ENCODE assay signal across 1 cellular context in genomic region chr18:48994926-48995835, GRCh38.
TF ChIP-seq lines count a peak whose summit lies in the region.

No MANE protein-coding gene starts in this region.

TF ChIP-seq in HEK293, 187 proteins besides CTCF, POLR2A, EP300 and RAD21 (continued from another document):
- TF ChIP-seq PRDM10 (tag by site-specific recombination; IDR thresholded peaks at IDR 0.05), result no peak
- no peak for TF ChIP-seq MEIS1 (CRISPR knock-in tag; IDR thresholded peaks at IDR 0.05; ENCODE audit: borderline replicate concordance)
